31 cellular contexts compared by ENCODE assay signal in the genomic region with DNA sequence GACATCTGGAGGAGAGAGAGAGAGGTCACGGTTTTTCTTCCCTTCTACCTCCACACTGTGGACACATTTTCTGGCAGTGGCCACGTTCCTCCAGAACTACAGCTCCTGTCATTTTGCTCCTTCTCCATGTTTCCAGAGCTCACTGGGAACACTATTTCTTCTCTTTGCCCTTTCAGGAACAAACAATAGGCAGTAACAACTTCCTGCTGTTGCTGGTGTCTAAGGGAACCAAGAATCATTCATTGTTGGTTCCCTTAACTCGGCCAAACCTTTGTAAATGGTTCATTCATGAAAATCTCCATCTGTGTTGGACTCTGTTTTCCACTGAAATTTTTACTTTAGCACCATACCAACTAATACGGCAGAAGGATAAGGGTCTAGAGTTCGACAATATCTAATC.
"Had no signal": no experiment of that assay in that cellular context is flagged by ENCODE, and none has a peak within 500 bp of the region (broad histone marks: within the 10 kb centered on the region; RNA-seq: fewer than 3 reads in every experiment).

No MANE protein-coding gene starts in this region.

- H3K9me3 Mint-ChIP-seq: activated B cell treated with CpG ODN at 0.5 μM for 24 hours; activated CD4-positive, alpha-beta T cell treated with anti-CD3 and anti-CD28 coated beads, Interleukin-2, amount 10 ng/mL, durations not matched to agents 24 days and 14 days; activated naive CD4-positive, alpha-beta T cell treated with anti-CD3 and anti-CD28 coated beads, Interleukin-2, amount 50 U/mL, for 24 hours; activated T-cell treated with anti-CD3 and anti-CD28 coated beads, Interleukin-2, amount 50 U/mL, for 24 hours; activated T-helper 1 cell treated with anti-CD3 and anti-CD28 coated beads, Interleukin-12 subunit alpha, Interleukin-12 subunit beta, Interleukin-2, Interleukin-4 antibody, amounts not matched to agents 30 ng/mL and 10 ng/mL and 1 ng/mL, durations not matched to agents 14 hours and 24 hours and 36 hours; central memory CD8-positive, alpha-beta T cell had no signal

- H3K4me2 ChIP-seq: KMS-11, SK-N-SH had no signal

- H3K4me3 Mint-ChIP-seq: activated B cell treated with CpG ODN at 0.5 μM for 24 hours; activated CD4-positive, alpha-beta T cell treated with anti-CD3 and anti-CD28 coated beads, Interleukin-2, amount 10 ng/mL, durations not matched to agents 24 days and 14 days; activated CD8-positive, alpha-beta memory T cell treated with anti-CD3 and anti-CD28 coated beads, Interleukin-2, amount 10 ng/mL, durations not matched to agents 7 days and 5 days; activated naive CD4-positive, alpha-beta T cell treated with anti-CD3 and anti-CD28 coated beads, Interleukin-2, amount 50 U/mL, for 24 hours; activated T-cell treated with anti-CD3 and anti-CD28 coated beads, Interleukin-2, amount 50 U/mL, for 24 hours; activated T-helper 1 cell treated with anti-CD3 and anti-CD28 coated beads, Interleukin-12 subunit alpha, Interleukin-12 subunit beta, Interleukin-2, Interleukin-4 antibody, amounts not matched to agents 30 ng/mL and 10 ng/mL and 1 ng/mL, durations not matched to agents 14 hours and 24 hours and 36 hours; central memory CD8-positive, alpha-beta T cell; T-helper 17 cell had no signal

- H3K9me3 ChIP-seq: body of pancreas, SK-N-SH had no signal

- H3K9ac ChIP-seq: KMS-11, SK-N-SH had no signal

- H3K27ac Mint-ChIP-seq: activated B cell treated with CpG ODN at 0.5 μM for 24 hours; activated CD4-positive, alpha-beta T cell treated with anti-CD3 and anti-CD28 coated beads, Interleukin-2, amount 10 ng/mL, durations not matched to agents 24 days and 14 days; activated CD8-positive, alpha-beta memory T cell treated with anti-CD3 and anti-CD28 coated beads, Interleukin-2, amount 10 ng/mL, durations not matched to agents 7 days and 5 days; activated naive CD4-positive, alpha-beta T cell treated with anti-CD3 and anti-CD28 coated beads, Interleukin-2, amount 50 U/mL, for 24 hours; activated T-cell treated with anti-CD3 and anti-CD28 coated beads, Interleukin-2, amount 50 U/mL, for 24 hours; activated T-helper 1 cell treated with anti-CD3 and anti-CD28 coated beads, Interleukin-12 subunit alpha, Interleukin-12 subunit beta, Interleukin-2, Interleukin-4 antibody, amounts not matched to agents 30 ng/mL and 10 ng/mL and 1 ng/mL, durations not matched to agents 14 hours and 24 hours and 36 hours; T-helper 17 cell had no signal

- DNase-seq: activated B cell treated with CpG ODN at 0.5 μM for 24 hours; activated CD4-positive, alpha-beta T cell treated with anti-CD3 and anti-CD28 coated beads for 1 hour; activated CD4-positive, alpha-beta T cell treated with anti-CD3 and anti-CD28 coated beads, Interleukin-2, amount 10 ng/mL, durations not matched to agents 24 days and 14 days; activated CD4-positive, alpha-beta T cell treated with anti-CD3 and anti-CD28 coated beads, Interleukin-2, amount 50 U/mL, for 48 hours; activated CD8-positive, alpha-beta memory T cell treated with anti-CD3 and anti-CD28 coated beads, Interleukin-2, amount 10 ng/mL, durations not matched to agents 7 days and 5 days; activated effector memory CD4-positive, alpha-beta T cell treated with Interleukin-2 at 50 U/mL for 16 hours; activated naive CD4-positive, alpha-beta T cell; activated T-cell treated with anti-CD3 and anti-CD28 coated beads, Interleukin-2, amount 50 U/mL, for 24 hours; aorta; body of pancreas; MV-4-11; NCI-H1092 treated with DMSO at 0.1 percent for 48 hours; NCI-H1417 treated with DMSO at 0.1 percent for 48 hours; NCI-H1694; NCI-H2029; NCI-H2107; NCI-H2171 treated with DMSO at 0.1 percent for 48 hours; NCI-H226; NCI-H526 treated with DMSO at 0.1 percent for 48 hours; NK-92 treated with Interleukin-12 subunit alpha and Interleukin-12 subunit beta, amount 100 ng/mL, for 24 hours; OCI-M1; RPMI8226; SK-N-SH; T-helper 17 cell; T-helper 9 cell had no signal

- H3K27ac ChIP-seq: body of pancreas, KMS-11 had no signal

- ATAC-seq: activated CD8-positive, alpha-beta memory T cell treated with anti-CD3 and anti-CD28 coated beads, Interleukin-2, amount 10 ng/mL, durations not matched to agents 7 days and 5 days; body of pancreas; Panc1; Right ventricle myocardium inferior; T-helper 17 cell had no signal

- H3K4me3 ChIP-seq: body of pancreas had no signal

- H3K36me3 Mint-ChIP-seq: activated CD8-positive, alpha-beta memory T cell treated with anti-CD3 and anti-CD28 coated beads, Interleukin-2, amount 10 ng/mL, durations not matched to agents 7 days and 5 days; activated naive CD4-positive, alpha-beta T cell treated with anti-CD3 and anti-CD28 coated beads, Interleukin-2, amount 50 U/mL, for 24 hours had no signal

- H3K27me3 ChIP-seq: body of pancreas had no signal

- H3K4me1 ChIP-seq: body of pancreas had no signal

- H3K4me1 Mint-ChIP-seq: activated B cell treated with CpG ODN at 0.5 μM for 24 hours; activated CD4-positive, alpha-beta T cell treated with anti-CD3 and anti-CD28 coated beads, Interleukin-2, amount 10 ng/mL, durations not matched to agents 24 days and 14 days; activated CD8-positive, alpha-beta memory T cell treated with anti-CD3 and anti-CD28 coated beads, Interleukin-2, amount 10 ng/mL, durations not matched to agents 7 days and 5 days; activated naive CD4-positive, alpha-beta T cell treated with anti-CD3 and anti-CD28 coated beads, Interleukin-2, amount 50 U/mL, for 24 hours; central memory CD8-positive, alpha-beta T cell; T-helper 17 cell had no signal

- H3K27me3 Mint-ChIP-seq: activated B cell treated with CpG ODN at 0.5 μM for 24 hours; activated CD4-positive, alpha-beta T cell treated with anti-CD3 and anti-CD28 coated beads, Interleukin-2, amount 10 ng/mL, durations not matched to agents 24 days and 14 days; activated CD8-positive, alpha-beta memory T cell treated with anti-CD3 and anti-CD28 coated beads, Interleukin-2, amount 10 ng/mL, durations not matched to agents 7 days and 5 days; activated T-cell treated with anti-CD3 and anti-CD28 coated beads, Interleukin-2, amount 50 U/mL, for 24 hours; central memory CD8-positive, alpha-beta T cell had no signal
